21 cellular contexts compared by ENCODE assay signal in the genomic region with DNA sequence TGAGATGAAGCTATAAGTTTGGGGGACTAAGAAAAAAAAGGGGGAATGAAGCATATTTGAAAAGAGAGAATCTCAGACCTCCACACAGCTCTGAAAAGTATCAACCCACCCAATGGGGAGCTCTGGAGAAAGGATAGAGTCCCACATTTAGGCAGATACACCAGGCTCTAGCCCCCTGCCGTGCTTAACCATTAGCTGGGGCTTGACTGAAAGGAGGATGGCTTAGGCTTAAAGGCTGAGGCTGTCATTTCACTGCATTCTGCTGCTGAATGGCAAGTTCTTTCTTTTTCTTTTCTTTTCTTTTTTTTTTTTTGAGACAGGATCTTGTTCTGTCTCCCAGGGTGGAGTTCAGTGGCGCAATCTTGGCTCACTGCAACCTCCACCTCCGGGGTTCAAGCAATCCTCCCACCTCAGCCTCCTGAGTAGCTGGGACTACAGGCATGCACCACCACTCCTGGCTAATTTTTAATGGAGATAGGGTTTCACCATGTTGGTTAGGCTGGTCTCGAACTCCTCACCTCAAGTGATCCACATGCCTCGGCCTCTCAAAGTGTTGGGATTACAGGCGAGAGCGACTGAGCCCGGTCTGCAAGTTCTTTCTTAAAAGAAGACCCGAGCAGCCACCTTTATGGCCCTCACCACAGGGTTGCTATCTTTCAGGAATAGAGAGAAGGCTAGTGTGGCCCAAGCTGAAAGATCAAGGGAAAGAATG. TPM values are rescaled to one million over a fixed set of nuclear protein-coding genes. Genes with fewer than 3 reads are reported as not detected.
DNase-seq lines count a peak whose midpoint lies in the region; ATAC-seq and TF ChIP-seq lines count a peak whose summit lies in the region.
"Had no signal": no experiment of that assay in that cellular context is flagged by ENCODE, and none has a peak within 500 bp of the region (broad histone marks: within the 10 kb centered on the region; RNA-seq: fewer than 3 reads in every experiment).

No MANE protein-coding gene starts in this region.

- H2BK120ac ChIP-seq in trophoblast cell (ENCODE audit: insufficient read depth, low read length, poor library complexity), result peak overlapping the region; percentile 87

- H3K27ac Mint-ChIP-seq in GM23338, result no peak overlapping the region
- H3K27ac Mint-ChIP-seq: activated CD4-positive, alpha-beta T cell treated with anti-CD3 and anti-CD28 coated beads, Interleukin-2, amount 10 ng/mL, durations not matched to agents 7 days and 5 days; activated CD8-positive, alpha-beta memory T cell treated with anti-CD3 and anti-CD28 coated beads, Interleukin-2, amount 10 ng/mL, durations not matched to agents 7 days and 5 days; activated naive CD4-positive, alpha-beta T cell treated with anti-CD3 and anti-CD28 coated beads, Interleukin-2, amount 10 ng/mL, durations not matched to agents 7 days and 5 days; CD4-positive, CD25-positive, alpha-beta regulatory T cell; natural killer cell; T-helper 17 cell had no signal

- no peaks in the 10 kb centered on the region for H4K20me1 ChIP-seq in GM23338 (replicated peaks; ENCODE audit: insufficient read depth)

- no CpG with 5 or more reads among the region's 9 CpGs for WGBS in trophoblast cell (ENCODE audit: extremely low coverage, insufficient coverage, insufficient read length)

- H3K9me3 Mint-ChIP-seq in GM23338, result no peaks in the 10 kb centered on the region; the same call in 2 of the 3 replicates
- H3K9me3 Mint-ChIP-seq: activated CD4-positive, alpha-beta T cell treated with anti-CD3 and anti-CD28 coated beads, Interleukin-2, amount 10 ng/mL, durations not matched to agents 7 days and 5 days; activated naive CD4-positive, alpha-beta T cell treated with anti-CD3 and anti-CD28 coated beads, Interleukin-2, amount 10 ng/mL, durations not matched to agents 7 days and 5 days; natural killer cell had no signal

- H3K23ac ChIP-seq in trophoblast cell (ENCODE audit: low read length), result no peak overlapping the region

- H3K27me3 Mint-ChIP-seq in GM23338 (ENCODE audit: insufficient read depth, low read depth, poor library complexity), result peaks cover 13% of the 10 kb centered on the region
- H3K27me3 Mint-ChIP-seq: activated CD4-positive, alpha-beta T cell treated with anti-CD3 and anti-CD28 coated beads, Interleukin-2, amount 10 ng/mL, durations not matched to agents 7 days and 5 days; activated CD8-positive, alpha-beta memory T cell treated with anti-CD3 and anti-CD28 coated beads, Interleukin-2, amount 10 ng/mL, durations not matched to agents 7 days and 5 days; activated naive CD4-positive, alpha-beta T cell treated with anti-CD3 and anti-CD28 coated beads, Interleukin-2, amount 10 ng/mL, durations not matched to agents 7 days and 5 days; CD4-positive, CD25-positive, alpha-beta regulatory T cell had no signal

- peak overlapping the region; percentile 78 for H2BK12ac ChIP-seq in trophoblast cell (ENCODE audit: low read length)

- peaks cover 19% of the 10 kb centered on the region for H3K79me1 ChIP-seq in trophoblast cell (ENCODE audit: low read length)

- no peak overlapping the region for H2AFZ ChIP-seq in GM23338
- peak overlapping the region; percentile 23 for H2AFZ ChIP-seq in trophoblast cell (ENCODE audit: insufficient read depth, low read length, poor library complexity)

- no peak overlapping the region for H3K4ac ChIP-seq in trophoblast cell (ENCODE audit: low read depth, low read length)

- H3K79me2 ChIP-seq in GM23338 (replicated peaks; ENCODE audit: insufficient read depth) (no peaks in the 10 kb centered on the region), trophoblast cell (ENCODE audit: control insufficient read depth, insufficient read depth, low read length, poor library complexity) (no peaks in the 10 kb centered on the region)

- H4K12ac ChIP-seq in trophoblast cell (ENCODE audit: low read depth, low read length), result no peak overlapping the region

- H4K8ac ChIP-seq in trophoblast cell (ENCODE audit: low read depth, low read length), result no peak overlapping the region

- H3K9me3 ChIP-seq in trophoblast cell (ENCODE audit: insufficient read depth, low read depth, low read length), result peaks cover 2% of the 10 kb centered on the region
- H3K9me3 ChIP-seq: Peyer's patch had no signal

- POLR2A ChIA-PET in RWPE1 (lab: Yijun Ruan, JAX; ENCODE audit: low non-redundant PET), result no interaction called here

- H3K36me3 Mint-ChIP-seq in GM23338 (ENCODE audit: low read depth), result no peaks in the 10 kb centered on the region; the same call in 2 of the 3 replicates
- H3K36me3 Mint-ChIP-seq: activated naive CD4-positive, alpha-beta T cell treated with anti-CD3 and anti-CD28 coated beads, Interleukin-2, amount 10 ng/mL, durations not matched to agents 7 days and 5 days; CD4-positive, CD25-positive, alpha-beta regulatory T cell; natural killer cell had no signal

- H3K9ac ChIP-seq in trophoblast cell (ENCODE audit: low read length), result no peak overlapping the region

- H3K27ac ChIP-seq in GM23338 (ENCODE audit: low read depth), result no peak overlapping the region
- peak overlapping the region; percentile 95 for H3K27ac ChIP-seq in RWPE1
- H3K27ac ChIP-seq in epithelial cell of prostate, result peak overlapping the region; percentile 85
- no peak overlapping the region for H3K27ac ChIP-seq in trophoblast cell (ENCODE audit: low read depth, low read length)
- H3K27ac ChIP-seq: Peyer's patch, VCaP had no signal

- H3F3A ChIP-seq in GM23338 (replicated peaks; ENCODE audit: low read depth), result no peaks in the 10 kb centered on the region

- peak overlapping the region; percentile 89 for H4K91ac ChIP-seq in trophoblast cell (ENCODE audit: low read depth, low read length)

- H3K4me1 ChIP-seq in GM23338 (ENCODE audit: insufficient read depth) (peaks cover 8% of the 10 kb centered on the region; the same call in 1 of the 2 replicates), trophoblast cell (ENCODE audit: control insufficient read depth in 1 of 2, insufficient read depth in 2 of 2, low read length in 2 of 2) (peaks cover 21 to 27% of the 10 kb centered on the region in 2 experiments)
- H3K4me1 ChIP-seq: Peyer's patch had no signal

- no peaks in the 10 kb centered on the region for H3K9me2 ChIP-seq in GM23338 (ENCODE audit: insufficient read depth)

- no peak overlapping the region for H3K4me3 Mint-ChIP-seq in GM23338
- H3K4me3 Mint-ChIP-seq: activated CD4-positive, alpha-beta T cell treated with anti-CD3 and anti-CD28 coated beads, Interleukin-2, amount 10 ng/mL, durations not matched to agents 7 days and 5 days; activated CD8-positive, alpha-beta memory T cell treated with anti-CD3 and anti-CD28 coated beads, Interleukin-2, amount 10 ng/mL, durations not matched to agents 7 days and 5 days; activated naive CD4-positive, alpha-beta T cell treated with anti-CD3 and anti-CD28 coated beads, Interleukin-2, amount 10 ng/mL, durations not matched to agents 7 days and 5 days; CD4-positive, CD25-positive, alpha-beta regulatory T cell; natural killer cell; T-helper 17 cell had no signal

- H3K14ac ChIP-seq in trophoblast cell (ENCODE audit: low read length), result peak overlapping the region; percentile 55

- CTCF ChIA-PET in RWPE1 (lab: Yijun Ruan, JAX), result interaction anchor here (1.4 kb wide), 1 partner anchor 232 kb away, joined by 5 read pairs; no protein-coding TSS in a partner anchor

- peak overlapping the region; percentile 28 for H3K18ac ChIP-seq in trophoblast cell (ENCODE audit: low read length)

- H2AK5ac ChIP-seq in trophoblast cell (ENCODE audit: low read length), result no peak overlapping the region

- H3K27me3 ChIP-seq in GM23338 (ENCODE audit: insufficient read depth), result 0 out of 2 replicates have a peak, but pooled peaks cover 9% of the 10 kb centered on the region
- H3K27me3 ChIP-seq in trophoblast cell (ENCODE audit: insufficient read depth, low read length), result no peaks in the 10 kb centered on the region
- H3K27me3 ChIP-seq: Peyer's patch had no signal

- H3K4me1 Mint-ChIP-seq in GM23338, result peaks cover 11% of the 10 kb centered on the region
- H3K4me1 Mint-ChIP-seq: activated naive CD4-positive, alpha-beta T cell treated with anti-CD3 and anti-CD28 coated beads, Interleukin-2, amount 10 ng/mL, durations not matched to agents 7 days and 5 days had no signal

- peak; percentile 75; the same call in 2 of the 3 replicates for ATAC-seq in GM23338
- ATAC-seq in GM18868 (IDR thresholded peaks at IDR 0.05; ENCODE audit: unreplicated experiment), result no peak
- no peak for ATAC-seq in GM18498 (IDR thresholded peaks at IDR 0.05; ENCODE audit: unreplicated experiment)
- ATAC-seq: activated CD8-positive, alpha-beta memory T cell treated with anti-CD3 and anti-CD28 coated beads, Interleukin-2, amount 10 ng/mL, durations not matched to agents 7 days and 5 days; natural killer cell; T-helper 17 cell had no signal

- H2BK5ac ChIP-seq in trophoblast cell (ENCODE audit: low read depth, low read length, poor library complexity), result peak overlapping the region; percentile 78

- no peaks in the 10 kb centered on the region for H3K36me3 ChIP-seq in GM23338 (ENCODE audit: insufficient read depth)
- H3K36me3 ChIP-seq in trophoblast cell (ENCODE audit: control insufficient read depth in 1 of 2, insufficient read depth in 2 of 2, low read length in 2 of 2), result no peaks in the 10 kb centered on the region
- H3K36me3 ChIP-seq: Peyer's patch had no signal

- TF ChIP-seq CTCF in GM23338 (conservative IDR thresholded peaks at IDR 0.05; ENCODE audit: low read depth in 2 of 2), result no peak
- TF ChIP-seq CTCF in RWPE1 (conservative IDR thresholded peaks at IDR 0.05; ENCODE audit: low read depth), result no peak

- H3K4me3 ChIP-seq in GM23338 (no peak overlapping the region), trophoblast cell (ENCODE audit: low read depth, low read length) (no peak overlapping the region)
- H3K4me3 ChIP-seq: Peyer's patch had no signal

- DNase-seq in GM23338 (ENCODE audit: low spot score), result peak; percentile 32
- DNase-seq in RWPE1 (ENCODE audit: low spot score), result no peak
- no peak for DNase-seq in epithelial cell of prostate (ENCODE audit: low read depth, low spot score)
- DNase-seq in trophoblast cell, result no peak
- no peak for DNase-seq in HuH-7.5 (ENCODE audit: low spot score)
- DNase-seq in effector CD8-positive, alpha-beta T cell (lab: John Stamatoyannopoulos, UW), result no peak
- DNase-seq: activated CD4-positive, alpha-beta T cell treated with anti-CD3 and anti-CD28 coated beads, Interleukin-2, amount 10 ng/mL, durations not matched to agents 7 days and 5 days; activated CD8-positive, alpha-beta memory T cell treated with anti-CD3 and anti-CD28 coated beads, Interleukin-2, amount 10 ng/mL, durations not matched to agents 7 days and 5 days; activated naive CD4-positive, alpha-beta T cell treated with anti-CD3 and anti-CD28 coated beads, Interleukin-2, amount 10 ng/mL, durations not matched to agents 7 days and 5 days; CD4-positive, CD25-positive, alpha-beta regulatory T cell; central memory CD4-positive, alpha-beta T cell; KBM-7; natural killer cell; NCI-H1436; Peyer's patch; stimulated activated CD4-positive, alpha-beta T cell treated with anti-CD3 and anti-CD28 coated beads, Interleukin-12 subunit alpha, Interleukin-12 subunit beta, amount 100 ng/mL, for 4 hours; stimulated activated naive CD4-positive, alpha-beta T cell treated with Interleukin-2 at 50 U/mL for 16 hours; T-helper 17 cell had no signal

- no peak overlapping the region for H3K4me2 ChIP-seq in GM23338
- no peak overlapping the region for H3K4me2 ChIP-seq in trophoblast cell (ENCODE audit: low read length)

RNA-seq across cellular contexts. Expression of gene MMP2, which starts 9.0 kb away (rescaled TPM):
- total RNA-seq in GM23338 (2014; rRNA removed; shearing (Covaris generic)), result 40.2 and 43.8 TPM in 2 replicates
- 25.2 and 25.6 TPM in 2 replicates for polyA plus RNA-seq in GM23338 (2016; fragmentation: Nextera tagmentation; extraction: Ambion mirVana)
- 1,470 and 1,480 TPM in 2 replicates for polyA plus RNA-seq in trophoblast cell (2013)
- total RNA-seq: activated CD4-positive, alpha-beta T cell treated with anti-CD3 and anti-CD28 coated beads, Interleukin-2, amount 10 ng/mL, durations not matched to agents 7 days and 5 days; activated CD8-positive, alpha-beta memory T cell treated with anti-CD3 and anti-CD28 coated beads, Interleukin-2, amount 10 ng/mL, durations not matched to agents 7 days and 5 days; natural killer cell; T-helper 17 cell had no signal
- polyA plus RNA-seq: CD4-positive, CD25-positive, alpha-beta regulatory T cell had no signal

RNA-seq across cellular contexts. Expression of gene LPCAT2, which starts 38.9 kb away (rescaled TPM):
- 13.4 and 23.8 TPM in 2 replicates for total RNA-seq in GM23338 (2014; rRNA removed; shearing (Covaris generic))
- polyA plus RNA-seq in GM23338 (2016; fragmentation: Nextera tagmentation; extraction: Ambion mirVana), result 7.8 and 8.8 TPM in 2 replicates
- polyA plus RNA-seq in trophoblast cell (2013), result 107 and 118 TPM in 2 replicates

Comparison
In these comparisons a context has a peak if more than half of its experiments do, and no peak if none do; other contexts are left out.
1. H3K27ac ChIP-seq: peak in RWPE1 (single experiment) and epithelial cell of prostate (single experiment); none in GM23338 (single experiment) and trophoblast cell (single experiment).